2 cellular contexts compared by ENCODE assay signal in the genomic region with DNA sequence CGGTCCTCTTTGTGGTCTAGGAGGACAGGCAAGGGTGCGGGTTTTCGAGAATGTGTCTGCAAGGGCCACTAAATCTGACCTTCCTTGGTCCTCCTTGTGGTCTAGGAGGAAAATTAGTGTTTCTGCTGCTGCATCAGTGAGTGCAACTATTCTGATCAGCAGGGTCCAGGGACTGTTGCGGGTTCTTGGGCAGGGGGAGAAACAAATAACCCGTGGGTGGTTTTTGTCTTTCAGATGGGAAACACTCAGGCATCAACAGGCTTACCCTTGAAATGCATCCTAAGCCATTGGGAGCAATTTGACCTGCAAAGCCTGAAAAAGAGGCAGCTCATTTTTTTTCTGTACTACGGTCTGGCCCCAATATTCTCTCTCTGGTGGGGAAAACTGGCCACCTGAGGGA.
TF ChIP-seq lines count a peak whose summit lies in the region.

No MANE protein-coding gene starts in this region.

TF ChIP-seq in GM23338, 12 proteins besides CTCF, POLR2A, EP300 and RAD21:
- TF ChIP-seq, protein P1, sequence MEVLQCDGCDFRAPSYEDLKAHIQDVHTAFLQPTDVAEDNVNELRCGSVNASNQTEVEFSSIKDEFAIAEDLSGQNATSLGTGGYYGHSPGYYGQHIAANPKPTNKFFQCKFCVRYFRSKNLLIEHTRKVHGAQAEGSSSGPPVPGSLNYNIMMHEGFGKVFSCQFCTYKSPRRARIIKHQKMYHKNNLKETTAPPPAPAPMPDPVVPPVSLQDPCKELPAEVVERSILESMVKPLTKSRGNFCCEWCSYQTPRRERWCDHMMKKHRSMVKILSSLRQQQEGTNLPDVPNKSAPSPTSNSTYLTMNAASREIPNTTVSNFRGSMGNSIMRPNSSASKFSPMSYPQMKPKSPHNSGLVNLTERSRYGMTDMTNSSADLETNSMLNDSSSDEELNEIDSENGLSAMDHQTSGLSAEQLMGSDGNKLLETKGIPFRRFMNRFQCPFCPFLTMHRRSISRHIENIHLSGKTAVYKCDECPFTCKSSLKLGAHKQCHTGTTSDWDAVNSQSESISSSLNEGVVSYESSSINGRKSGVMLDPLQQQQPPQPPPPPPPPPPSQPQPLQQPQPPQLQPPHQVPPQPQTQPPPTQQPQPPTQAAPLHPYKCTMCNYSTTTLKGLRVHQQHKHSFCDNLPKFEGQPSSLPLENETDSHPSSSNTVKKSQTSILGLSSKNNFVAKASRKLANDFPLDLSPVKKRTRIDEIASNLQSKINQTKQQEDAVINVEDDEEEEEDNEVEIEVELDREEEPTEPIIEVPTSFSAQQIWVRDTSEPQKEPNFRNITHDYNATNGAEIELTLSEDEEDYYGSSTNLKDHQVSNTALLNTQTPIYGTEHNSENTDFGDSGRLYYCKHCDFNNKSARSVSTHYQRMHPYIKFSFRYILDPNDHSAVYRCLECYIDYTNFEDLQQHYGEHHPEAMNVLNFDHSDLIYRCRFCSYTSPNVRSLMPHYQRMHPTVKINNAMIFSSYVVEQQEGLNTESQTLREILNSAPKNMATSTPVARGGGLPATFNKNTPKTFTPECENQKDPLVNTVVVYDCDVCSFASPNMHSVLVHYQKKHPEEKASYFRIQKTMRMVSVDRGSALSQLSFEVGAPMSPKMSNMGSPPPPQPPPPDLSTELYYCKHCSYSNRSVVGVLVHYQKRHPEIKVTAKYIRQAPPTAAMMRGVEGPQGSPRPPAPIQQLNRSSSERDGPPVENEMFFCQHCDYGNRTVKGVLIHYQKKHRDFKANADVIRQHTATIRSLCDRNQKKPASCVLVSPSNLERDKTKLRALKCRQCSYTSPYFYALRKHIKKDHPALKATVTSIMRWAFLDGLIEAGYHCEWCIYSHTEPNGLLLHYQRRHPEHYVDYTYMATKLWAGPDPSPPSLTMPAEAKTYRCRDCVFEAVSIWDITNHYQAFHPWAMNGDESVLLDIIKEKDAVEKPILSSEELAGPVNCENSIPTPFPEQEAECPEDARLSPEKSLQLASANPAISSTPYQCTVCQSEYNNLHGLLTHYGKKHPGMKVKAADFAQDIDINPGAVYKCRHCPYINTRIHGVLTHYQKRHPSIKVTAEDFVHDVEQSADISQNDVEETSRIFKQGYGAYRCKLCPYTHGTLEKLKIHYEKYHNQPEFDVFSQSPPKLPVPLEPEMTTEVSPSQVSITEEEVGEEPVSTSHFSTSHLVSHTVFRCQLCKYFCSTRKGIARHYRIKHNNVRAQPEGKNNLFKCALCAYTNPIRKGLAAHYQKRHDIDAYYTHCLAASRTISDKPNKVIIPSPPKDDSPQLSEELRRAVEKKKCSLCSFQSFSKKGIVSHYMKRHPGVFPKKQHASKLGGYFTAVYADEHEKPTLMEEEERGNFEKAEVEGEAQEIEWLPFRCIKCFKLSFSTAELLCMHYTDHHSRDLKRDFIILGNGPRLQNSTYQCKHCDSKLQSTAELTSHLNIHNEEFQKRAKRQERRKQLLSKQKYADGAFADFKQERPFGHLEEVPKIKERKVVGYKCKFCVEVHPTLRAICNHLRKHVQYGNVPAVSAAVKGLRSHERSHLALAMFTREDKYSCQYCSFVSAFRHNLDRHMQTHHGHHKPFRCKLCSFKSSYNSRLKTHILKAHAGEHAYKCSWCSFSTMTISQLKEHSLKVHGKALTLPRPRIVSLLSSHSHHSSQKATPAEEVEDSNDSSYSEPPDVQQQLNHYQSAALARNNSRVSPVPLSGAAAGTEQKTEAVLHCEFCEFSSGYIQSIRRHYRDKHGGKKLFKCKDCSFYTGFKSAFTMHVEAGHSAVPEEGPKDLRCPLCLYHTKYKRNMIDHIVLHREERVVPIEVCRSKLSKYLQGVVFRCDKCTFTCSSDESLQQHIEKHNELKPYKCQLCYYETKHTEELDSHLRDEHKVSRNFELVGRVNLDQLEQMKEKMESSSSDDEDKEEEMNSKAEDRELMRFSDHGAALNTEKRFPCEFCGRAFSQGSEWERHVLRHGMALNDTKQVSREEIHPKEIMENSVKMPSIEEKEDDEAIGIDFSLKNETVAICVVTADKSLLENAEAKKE (CRISPR knock-in tag; IDR thresholded peaks at IDR 0.05): peak; percentile 93
- TF ChIP-seq NANOG (IDR thresholded peaks at IDR 0.05; ENCODE audit: borderline replicate concordance): peak; percentile 91
TF ChIP-seq in GM23338: peak in this region for 2; not testable (repeated sequence) for 10.

TF ChIP-seq in H1, 55 proteins besides CTCF, POLR2A, EP300 and RAD21:
- peak; percentile 84 for TF ChIP-seq NANOG (IDR thresholded peaks at IDR 0.05; ENCODE audit: insufficient read depth, low read depth, low read length, poor library complexity, severe bottlenecking)
